29 cellular contexts compared by ENCODE assay signal in the genomic region with DNA sequence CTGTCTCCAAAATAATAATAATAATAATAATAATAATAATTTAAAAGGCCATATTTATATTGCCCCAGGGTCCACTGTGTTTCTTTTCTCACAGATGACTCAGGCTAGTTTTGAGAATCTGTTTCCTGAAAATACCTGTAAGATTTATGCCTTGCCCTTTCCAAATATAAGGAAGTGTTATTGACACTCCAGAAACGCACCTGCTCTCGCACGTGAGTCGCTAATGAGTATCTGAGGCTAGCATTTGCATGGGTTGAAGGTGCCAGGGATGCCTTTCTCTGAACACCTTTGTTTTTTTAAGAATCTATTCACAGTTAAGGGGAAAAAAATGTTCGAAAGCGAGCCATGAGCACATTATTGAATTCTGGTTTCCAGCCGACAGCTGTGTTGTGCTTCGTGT. TPM values are rescaled to one million over a fixed set of nuclear protein-coding genes. Genes with fewer than 3 reads are reported as not detected.
DNase-seq lines count a peak whose midpoint lies in the region; ATAC-seq, FAIRE-seq and TF ChIP-seq lines count a peak whose summit lies in the region.
"Had no signal": no experiment of that assay in that cellular context is flagged by ENCODE, and none has a peak within 500 bp of the region (broad histone marks: within the 10 kb centered on the region; RNA-seq: fewer than 3 reads in every experiment).

No MANE protein-coding gene starts in this region.

- ATAC-seq in WTC11, result no peak
- no peak for ATAC-seq in GM21619 (IDR thresholded peaks at IDR 0.05; ENCODE audit: unreplicated experiment)
- ATAC-seq in GM21717 (IDR thresholded peaks at IDR 0.05; ENCODE audit: unreplicated experiment), result no peak
- ATAC-seq: A549; heart left ventricle; natural killer cell treated with Interleukin-12 subunit alpha and Interleukin-12 subunit beta and Interleukin-15 and Interleukin-18, amount 100 ng/mL, for 72 hours; sciatic nerve; upper lobe of right lung had no signal

- H3K4me1 Mint-ChIP-seq in WTC11, result no peaks in the 10 kb centered on the region
- H3K4me1 Mint-ChIP-seq: activated naive CD4-positive, alpha-beta T cell treated with anti-CD3 and anti-CD28 coated beads, Interleukin-2, amount 50 U/mL, for 24 hours; H9 had no signal

- CTCF ChIA-PET in WTC11 (lab: Charles Lee), result no interaction called here

- H3K27me3 Mint-ChIP-seq in WTC11 (ENCODE audit: low read depth), result no peaks in the 10 kb centered on the region
- H3K27me3 Mint-ChIP-seq: activated naive CD4-positive, alpha-beta T cell treated with anti-CD3 and anti-CD28 coated beads, Interleukin-2, amount 50 U/mL, for 24 hours; natural killer cell treated with Interleukin-12 subunit alpha and Interleukin-12 subunit beta and Interleukin-15 and Interleukin-18, amount 100 ng/mL, for 72 hours had no signal

- no peak overlapping the region for H3K4me3 Mint-ChIP-seq in WTC11
- H3K4me3 Mint-ChIP-seq: activated naive CD4-positive, alpha-beta T cell treated with anti-CD3 and anti-CD28 coated beads, Interleukin-2, amount 50 U/mL, for 24 hours; activated T-helper 1 cell treated with anti-CD3 and anti-CD28 coated beads, Interleukin-12 subunit alpha, Interleukin-12 subunit beta, Interleukin-2, Interleukin-4 antibody, amounts not matched to agents 30 ng/mL and 10 ng/mL and 1 ng/mL, durations not matched to agents 14 hours and 24 hours and 36 hours; H9; mesothelial cell of epicardium; natural killer cell treated with Interleukin-12 subunit alpha and Interleukin-12 subunit beta and Interleukin-15 and Interleukin-18, amount 100 ng/mL, for 72 hours had no signal

- peaks cover 6% of the 10 kb centered on the region for H3K9me3 Mint-ChIP-seq in WTC11
- H3K9me3 Mint-ChIP-seq: activated naive CD4-positive, alpha-beta T cell treated with anti-CD3 and anti-CD28 coated beads, Interleukin-2, amount 50 U/mL, for 24 hours; mesothelial cell of epicardium; natural killer cell treated with Interleukin-12 subunit alpha and Interleukin-12 subunit beta and Interleukin-15 and Interleukin-18, amount 100 ng/mL, for 72 hours had no signal

- POLR2A ChIA-PET in WTC11 (lab: Charles Lee), result no interaction called here

- peak; percentile 69 for DNase-seq in COLO668 (lab: John Stamatoyannopoulos, UW; ENCODE audit: unreplicated experiment)
- DNase-seq in NCI-H146 (lab: John Stamatoyannopoulos, UW), result peak; percentile 86
- DNase-seq in NCI-H2171 treated with DMSO at 0.1 percent for 48 hours (lab: John Stamatoyannopoulos, UW), result peak; percentile 91
- no peak for DNase-seq in WTC11 (ENCODE audit: low spot score)
- no peak for DNase-seq in ureter (ENCODE audit: low spot score)
- no peak for DNase-seq in HTR-8/SVneo (ENCODE audit: insufficient read length, low spot score)
- DNase-seq: activated CD4-positive, alpha-beta T cell treated with anti-CD3 and anti-CD28 coated beads for 48 hours; aorta; dorsolateral prefrontal cortex; H9; heart left ventricle; IMR-90; NCI-H1694; NK-92 treated with Interleukin-12 subunit alpha and Interleukin-12 subunit beta, amount 100 ng/mL, for 24 hours; ovary; Peyer's patch; stimulated activated CD4-positive, alpha-beta T cell treated with anti-CD3 and anti-CD28 coated beads, Interleukin-15, amount 100 ng/mL, for 24 hours; stimulated activated CD8-positive, alpha-beta memory T cell treated with anti-CD3 and anti-CD28 coated beads, Interleukin-4, amount 100 ng/mL, for 48 hours; T-helper 1 cell; upper lobe of right lung had no signal

- H3K27ac Mint-ChIP-seq in WTC11, result 0 out of 2 replicates have a peak overlapping the region, but pooled peaks have one; percentile 71
- H3K27ac Mint-ChIP-seq: activated naive CD4-positive, alpha-beta T cell treated with anti-CD3 and anti-CD28 coated beads, Interleukin-2, amount 50 U/mL, for 24 hours; activated T-helper 1 cell treated with anti-CD3 and anti-CD28 coated beads, Interleukin-12 subunit alpha, Interleukin-12 subunit beta, Interleukin-2, Interleukin-4 antibody, amounts not matched to agents 30 ng/mL and 10 ng/mL and 1 ng/mL, durations not matched to agents 14 hours and 24 hours and 36 hours; mesothelial cell of epicardium had no signal

- no peak for FAIRE-seq in HTR-8/SVneo (lab: Jason Lieb, UNC)
- FAIRE-seq: A549, TTC549 had no signal

- TF ChIP-seq CTCF in WTC11 (IDR thresholded peaks at IDR 0.05), result no peak

- peaks cover 12% of the 10 kb centered on the region for H3K36me3 Mint-ChIP-seq in WTC11

TF ChIP-seq in WTC11, 78 proteins besides CTCF, POLR2A, EP300 and RAD21:
- TF ChIP-seq NR2C2 (CRISPR knock-in tag; IDR thresholded peaks at IDR 0.05), result no peak
- TF ChIP-seq, protein P1, sequence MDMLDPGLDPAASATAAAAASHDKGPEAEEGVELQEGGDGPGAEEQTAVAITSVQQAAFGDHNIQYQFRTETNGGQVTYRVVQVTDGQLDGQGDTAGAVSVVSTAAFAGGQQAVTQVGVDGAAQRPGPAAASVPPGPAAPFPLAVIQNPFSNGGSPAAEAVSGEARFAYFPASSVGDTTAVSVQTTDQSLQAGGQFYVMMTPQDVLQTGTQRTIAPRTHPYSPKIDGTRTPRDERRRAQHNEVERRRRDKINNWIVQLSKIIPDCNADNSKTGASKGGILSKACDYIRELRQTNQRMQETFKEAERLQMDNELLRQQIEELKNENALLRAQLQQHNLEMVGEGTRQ (CRISPR knock-in tag; IDR thresholded peaks at IDR 0.05), result no peak
- no peak for TF ChIP-seq HMGA2 (CRISPR knock-in tag; IDR thresholded peaks at IDR 0.05)
- no peak for TF ChIP-seq MXD4 (CRISPR knock-in tag; IDR thresholded peaks at IDR 0.05; ENCODE audit: borderline replicate concordance)
- TF ChIP-seq NR3C1 (CRISPR knock-in tag; conservative IDR thresholded peaks at IDR 0.05; ENCODE audit: low read depth), result no peak
- no peak for TF ChIP-seq ELF4 (CRISPR knock-in tag; IDR thresholded peaks at IDR 0.05; ENCODE audit: low read depth)
- TF ChIP-seq, protein P2, sequence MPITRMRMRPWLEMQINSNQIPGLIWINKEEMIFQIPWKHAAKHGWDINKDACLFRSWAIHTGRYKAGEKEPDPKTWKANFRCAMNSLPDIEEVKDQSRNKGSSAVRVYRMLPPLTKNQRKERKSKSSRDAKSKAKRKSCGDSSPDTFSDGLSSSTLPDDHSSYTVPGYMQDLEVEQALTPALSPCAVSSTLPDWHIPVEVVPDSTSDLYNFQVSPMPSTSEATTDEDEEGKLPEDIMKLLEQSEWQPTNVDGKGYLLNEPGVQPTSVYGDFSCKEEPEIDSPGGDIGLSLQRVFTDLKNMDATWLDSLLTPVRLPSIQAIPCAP (CRISPR knock-in tag; IDR thresholded peaks at IDR 0.05), result no peak
- TF ChIP-seq CREM (CRISPR knock-in tag; IDR thresholded peaks at IDR 0.05), result no peak
- no peak for TF ChIP-seq RORB (CRISPR knock-in tag; IDR thresholded peaks at IDR 0.05)
- no peak for TF ChIP-seq FOXK1 (CRISPR knock-in tag; IDR thresholded peaks at IDR 0.05)
- no peak for TF ChIP-seq KAT7 (CRISPR knock-in tag; IDR thresholded peaks at IDR 0.05; ENCODE audit: borderline replicate concordance)
- TF ChIP-seq GTF2I (CRISPR knock-in tag; conservative IDR thresholded peaks at IDR 0.05), result no peak
- no peak for TF ChIP-seq NFATC4 (CRISPR knock-in tag; IDR thresholded peaks at IDR 0.05)
- TF ChIP-seq ZNF416 (CRISPR knock-in tag; IDR thresholded peaks at IDR 0.05), result no peak
- no peak for TF ChIP-seq IRF2 (CRISPR knock-in tag; IDR thresholded peaks at IDR 0.05; ENCODE audit: borderline replicate concordance, low read depth)
- TF ChIP-seq, protein P3, sequence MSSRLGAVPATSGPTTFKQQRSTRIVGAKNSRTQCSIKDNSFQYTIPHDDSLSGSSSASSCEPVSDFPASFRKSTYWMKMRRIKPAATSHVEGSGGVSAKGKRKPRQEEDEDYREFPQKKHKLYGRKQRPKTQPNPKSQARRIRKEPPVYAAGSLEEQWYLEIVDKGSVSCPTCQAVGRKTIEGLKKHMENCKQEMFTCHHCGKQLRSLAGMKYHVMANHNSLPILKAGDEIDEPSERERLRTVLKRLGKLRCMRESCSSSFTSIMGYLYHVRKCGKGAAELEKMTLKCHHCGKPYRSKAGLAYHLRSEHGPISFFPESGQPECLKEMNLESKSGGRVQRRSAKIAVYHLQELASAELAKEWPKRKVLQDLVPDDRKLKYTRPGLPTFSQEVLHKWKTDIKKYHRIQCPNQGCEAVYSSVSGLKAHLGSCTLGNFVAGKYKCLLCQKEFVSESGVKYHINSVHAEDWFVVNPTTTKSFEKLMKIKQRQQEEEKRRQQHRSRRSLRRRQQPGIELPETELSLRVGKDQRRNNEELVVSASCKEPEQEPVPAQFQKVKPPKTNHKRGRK (CRISPR knock-in tag; IDR thresholded peaks at IDR 0.05; ENCODE audit: borderline replicate concordance), result no peak
- no peak for TF ChIP-seq ZNF263 (CRISPR knock-in tag; IDR thresholded peaks at IDR 0.05; ENCODE audit: low read depth)
- TF ChIP-seq, protein P4, sequence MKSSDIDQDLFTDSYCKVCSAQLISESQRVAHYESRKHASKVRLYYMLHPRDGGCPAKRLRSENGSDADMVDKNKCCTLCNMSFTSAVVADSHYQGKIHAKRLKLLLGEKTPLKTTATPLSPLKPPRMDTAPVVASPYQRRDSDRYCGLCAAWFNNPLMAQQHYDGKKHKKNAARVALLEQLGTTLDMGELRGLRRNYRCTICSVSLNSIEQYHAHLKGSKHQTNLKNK (CRISPR knock-in tag; IDR thresholded peaks at IDR 0.05), result no peak
- TF ChIP-seq, protein P5, sequence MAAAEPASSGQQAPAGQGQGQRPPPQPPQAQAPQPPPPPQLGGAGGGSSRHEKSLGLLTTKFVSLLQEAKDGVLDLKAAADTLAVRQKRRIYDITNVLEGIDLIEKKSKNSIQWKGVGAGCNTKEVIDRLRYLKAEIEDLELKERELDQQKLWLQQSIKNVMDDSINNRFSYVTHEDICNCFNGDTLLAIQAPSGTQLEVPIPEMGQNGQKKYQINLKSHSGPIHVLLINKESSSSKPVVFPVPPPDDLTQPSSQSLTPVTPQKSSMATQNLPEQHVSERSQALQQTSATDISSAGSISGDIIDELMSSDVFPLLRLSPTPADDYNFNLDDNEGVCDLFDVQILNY (CRISPR knock-in tag; IDR thresholded peaks at IDR 0.05), result no peak

RNA-seq across cellular contexts. Expression of a gene that starts 45.1 kb away (rescaled TPM):
- total RNA-seq in WTC11 (2021), result 61.5 to 67.0 TPM (median 66.4 TPM) in 3 replicates
- total RNA-seq in ureter, result 52.0 TPM

Comparison
In these comparisons a context has a peak if more than half of its experiments do, and no peak if none do; other contexts are left out.
1. DNase-seq: peak in COLO668 (single experiment), NCI-H146 (single experiment) and NCI-H2171 treated with DMSO at 0.1 percent for 48 hours (single experiment); none in WTC11 (single experiment), ureter (single experiment) and HTR-8/SVneo (single experiment).